ENCODE assay signal across 8 cellular contexts in genomic region chr5:108685448-108686216, GRCh38.
DNase-seq lines count a peak whose midpoint lies in the region; ATAC-seq, FAIRE-seq and TF ChIP-seq lines count a peak whose summit lies in the region.
"Not testable (repeated sequence)": the region's sequence is repeated elsewhere in the genome, so short reads cannot be mapped to it uniquely, and the experiment has no call there.

No MANE protein-coding gene starts in this region.

- not testable (repeated sequence) for H4K20me1 ChIP-seq in astrocyte (ENCODE audit: insufficient read depth, low read length)

- POLR2A ChIA-PET in Caco-2 (lab: Charles Lee) = interaction anchor here (0.6 to 0.8 kb wide), 5 partner anchors 42 to 1508 kb away, joined by 3 to 7 read pairs (median 4); no protein-coding TSS in a partner anchor

- H3K4me3 ChIP-seq in Caco-2 (ENCODE audit: low read depth, low read length) = peak overlapping the region; percentile 22
- H3K4me3 ChIP-seq in HUES6 (ENCODE audit: low read depth, low read length) = peak overlapping the region; percentile 40
- H3K4me3 ChIP-seq in astrocyte (ENCODE audit: insufficient read depth, low read depth, low read length) = not testable (repeated sequence)

- H3K4me3 Mint-ChIP-seq in Caco-2 (ENCODE audit: unreplicated experiment) = peak overlapping the region; percentile 57
- H3K4me3 Mint-ChIP-seq in astrocyte (ENCODE audit: unreplicated experiment) = not testable (repeated sequence)
- H3K4me3 Mint-ChIP-seq in nephron progenitor cell = peak overlapping the region; percentile 36

- H2AFZ ChIP-seq in astrocyte (ENCODE audit: low read depth, low read length) = not testable (repeated sequence)

- H3K4me1 Mint-ChIP-seq in Caco-2 (ENCODE audit: low read depth, unreplicated experiment) (peaks cover 11% of the 10 kb centered on the region), nephron progenitor cell (peaks cover 13% of the 10 kb centered on the region)
- not testable (repeated sequence) for H3K4me1 Mint-ChIP-seq in astrocyte (ENCODE audit: low read depth, unreplicated experiment)

- peak overlapping the region; percentile 19 for H3K4me2 ChIP-seq in astrocyte (ENCODE audit: low read length)

- ATAC-seq in foreskin keratinocyte (peak; percentile 61), left lobe of liver (peak; percentile 73)
- peak; percentile 36 for ATAC-seq in stimulated activated naive CD8-positive, alpha-beta T cell treated with anti-CD3 and anti-CD28 coated beads, Interleukin-15, Interleukin-2, amounts not matched to agents 100 U/mL and 50 U/mL, for 24 hours

- H3K27ac ChIP-seq in HUES6 (ENCODE audit: low read depth, low read length) = peak overlapping the region; percentile 89
- not testable (repeated sequence) for H3K27ac ChIP-seq in astrocyte (ENCODE audit: low read depth, low read length); foreskin keratinocyte

- H3K27ac Mint-ChIP-seq in Caco-2 (ENCODE audit: unreplicated experiment) = peak overlapping the region; percentile 55
- H3K27ac Mint-ChIP-seq in astrocyte (ENCODE audit: unreplicated experiment); nephron progenitor cell: not testable (repeated sequence)

- H3K27me3 Mint-ChIP-seq in Caco-2 (ENCODE audit: insufficient read depth, unreplicated experiment); astrocyte (ENCODE audit: low read depth, unreplicated experiment); nephron progenitor cell (ENCODE audit: low read depth, poor library complexity): not testable (repeated sequence)

- H3K9ac ChIP-seq in HUES6 (ENCODE audit: low read length) = peak overlapping the region; percentile 66
- H3K9ac ChIP-seq in astrocyte (ENCODE audit: low read length) = not testable (repeated sequence)

- H3K9me3 Mint-ChIP-seq in Caco-2 (ENCODE audit: unreplicated experiment); astrocyte (ENCODE audit: unreplicated experiment); nephron progenitor cell: not testable (repeated sequence)

- intact Hi-C loops in Caco-2 (cut with micrococcal nuclease; ENCODE audit: unreplicated experiment) = loop anchor here (10.0 kb wide), 1 partner anchor 169 kb away; no protein-coding TSS in a partner anchor

- H3K79me2 ChIP-seq in astrocyte (ENCODE audit: insufficient read depth, low read length) = not testable (repeated sequence)

- not testable (repeated sequence) for H3K27me3 ChIP-seq in Caco-2 (replicated peaks; ENCODE audit: control insufficient read depth, insufficient read depth, low read length); HUES6 (ENCODE audit: control insufficient read depth, insufficient read depth, low read length); astrocyte (ENCODE audit: insufficient read depth, low read length); foreskin keratinocyte

- not testable (repeated sequence) for FAIRE-seq in astrocyte (lab: Jason Lieb, UNC)

- not testable (repeated sequence) for H3K9me3 ChIP-seq in Caco-2; HUES6 (ENCODE audit: control insufficient read depth, insufficient read depth, low read depth, low read length); astrocyte (ENCODE audit: insufficient read depth, low read depth, low read length)

- not testable (repeated sequence) for H3K36me3 Mint-ChIP-seq in Caco-2 (ENCODE audit: insufficient read depth, unreplicated experiment); astrocyte (ENCODE audit: low read depth, unreplicated experiment); nephron progenitor cell (ENCODE audit: low read depth)

- DNase-seq in Caco-2 (peak; percentile 60 to 79), NCI-H82 (lab: John Stamatoyannopoulos, UW) (peak; percentile 26), left lobe of liver (ENCODE audit: low spot score) (peak; percentile 51), nephron progenitor cell (peak; percentile 37)
- not testable (repeated sequence) for DNase-seq in astrocyte (ENCODE audit: low read depth); foreskin keratinocyte; stimulated activated naive CD8-positive, alpha-beta T cell treated with anti-CD3 and anti-CD28 coated beads, Interleukin-15, Interleukin-2, amounts not matched to agents 100 U/mL and 50 U/mL, for 24 hours

- not testable (repeated sequence) for H3K36me3 ChIP-seq in Caco-2 (ENCODE audit: control insufficient read depth, insufficient read depth, low read length); HUES6 (ENCODE audit: control insufficient read depth, insufficient read depth, low read length); astrocyte (ENCODE audit: insufficient read depth, low read length)

- H3K4me1 ChIP-seq in Caco-2; astrocyte (ENCODE audit: insufficient read depth, low read length); foreskin keratinocyte: not testable (repeated sequence)
- H3K4me1 ChIP-seq in HUES6 (ENCODE audit: control insufficient read depth, insufficient read depth, low read length) = peaks cover 35% of the 10 kb centered on the region

- not testable (repeated sequence) for BruUV-seq in Caco-2 (replicated peaks; lab: Mats Ljungman, UMichigan)

- CTCF ChIA-PET in Caco-2 (lab: Charles Lee) = not testable (repeated sequence)

- not testable (repeated sequence) for TF ChIP-seq CTCF in Caco-2 (IDR thresholded peaks at IDR 0.05; ENCODE audit: insufficient read depth in 1 of 2, low read depth in 1 of 2, low read length in 1 of 2, severe bottlenecking in 1 of 2, unreplicated experiment in 1 of 2); astrocyte (IDR thresholded peaks at IDR 0.05; ENCODE audit: insufficient read depth, low read depth, low read length); foreskin keratinocyte (conservative IDR thresholded peaks at IDR 0.05); nephron progenitor cell (IDR thresholded peaks at IDR 0.05)
